ENCODE assay signal across 17 cellular contexts in genomic region chr4:76987685-76988084, GRCh38. TPM values are rescaled to one million over a fixed set of nuclear protein-coding genes. Genes with fewer than 3 reads are reported as not detected.
DNase-seq lines count a peak whose midpoint lies in the region; ATAC-seq and TF ChIP-seq lines count a peak whose summit lies in the region.
"Had no signal": no experiment of that assay in that cellular context is flagged by ENCODE, and none has a peak within 500 bp of the region (broad histone marks: within the 10 kb centered on the region; RNA-seq: fewer than 3 reads in every experiment).

No MANE protein-coding gene starts in this region.

- H3K27me3 Mint-ChIP-seq in T-helper 17 cell: no peaks in the 10 kb centered on the region

- no peak for TF ChIP-seq CTCF in fibroblast of villous mesenchyme (IDR thresholded peaks at IDR 0.05; ENCODE audit: insufficient read depth, low read depth, low read length)
- TF ChIP-seq CTCF in sigmoid colon (IDR thresholded peaks at IDR 0.05): no peak
- TF ChIP-seq CTCF in tibial nerve (IDR thresholded peaks at IDR 0.05): no peak

- H3K4me3 ChIP-seq in GM08714 (ENCODE audit: low read length) (peak overlapping the region; percentile 20; the same call in 1 of the 2 replicates), fibroblast of villous mesenchyme (ENCODE audit: low read depth, low read length) (peak overlapping the region; percentile 44), sigmoid colon (no peak overlapping the region), tibial nerve (no peak overlapping the region)

- no peaks in the 10 kb centered on the region for H3K9me3 ChIP-seq in T-helper 17 cell (ENCODE audit: control insufficient read depth, low read length, poor library complexity, severe bottlenecking)
- H3K9me3 ChIP-seq in sigmoid colon: no peaks in the 10 kb centered on the region
- H3K9me3 ChIP-seq in tibial nerve: no peaks in the 10 kb centered on the region
- H3K9me3 ChIP-seq: Caco-2 had no signal

- peaks cover 8 to 10% of the 10 kb centered on the region in 2 donors for H3K9me3 Mint-ChIP-seq in activated naive CD4-positive, alpha-beta T cell treated with anti-CD3 and anti-CD28 coated beads, Interleukin-2, amount 50 U/mL, for 72 hours

- ATAC-seq in T-helper 17 cell (no peak), GM21360 (IDR thresholded peaks at IDR 0.05; ENCODE audit: unreplicated experiment) (no peak), HG02610 (IDR thresholded peaks at IDR 0.05; ENCODE audit: unreplicated experiment) (no peak)
- ATAC-seq in activated naive CD4-positive, alpha-beta T cell treated with anti-CD3 and anti-CD28 coated beads, Interleukin-2, amount 50 U/mL, for 72 hours: no peak

- TF ChIP-seq EP300 in sigmoid colon (IDR thresholded peaks at IDR 0.05) (no peak), tibial nerve (IDR thresholded peaks at IDR 0.05) (no peak)

- H3K4me1 ChIP-seq in sigmoid colon (peaks cover 0 to 27% (median 17%) of the 10 kb centered on the region in 4 donors), tibial nerve (peaks cover 0 to 53% (median 22%) of the 10 kb centered on the region in 4 donors)

- 74 to 79% methylated on average over 4 of the region's 4 CpGs for WGBS in sigmoid colon, 2 donors
- WGBS in tibial nerve, 2 donors: 78 to 80% methylated on average over 4 of the region's 4 CpGs

- H3K27ac ChIP-seq in sigmoid colon (peak overlapping the region; percentile 37 to 72 (median 67)), tibial nerve (peak overlapping the region in 2 of 4 donors; percentile 37 to 85)
- H3K27ac ChIP-seq: epithelial cell of prostate, WERI-Rb-1 had no signal

- peaks cover 2% of the 10 kb centered on the region for H3K36me3 Mint-ChIP-seq in T-helper 17 cell (ENCODE audit: low read depth)
- H3K36me3 Mint-ChIP-seq in activated naive CD4-positive, alpha-beta T cell treated with anti-CD3 and anti-CD28 coated beads, Interleukin-2, amount 50 U/mL, for 72 hours: peaks cover 8 to 19% of the 10 kb centered on the region in 2 donors
- H3K36me3 Mint-ChIP-seq: stimulated activated effector memory CD8-positive, alpha-beta T cell treated with anti-CD3 and anti-CD28 coated beads, Interleukin-12 subunit alpha, Interleukin-12 subunit beta, amount 100 ng/mL, for 72 hours had no signal

- H3K27ac Mint-ChIP-seq in T-helper 17 cell: peak overlapping the region; percentile 51
- H3K27ac Mint-ChIP-seq in activated naive CD4-positive, alpha-beta T cell treated with anti-CD3 and anti-CD28 coated beads, Interleukin-2, amount 50 U/mL, for 72 hours: no peak overlapping the region
- H3K27ac Mint-ChIP-seq: activated T-cell treated with anti-CD3 and anti-CD28 coated beads, Interleukin-2, amount 50 U/mL, for 24 hours; stimulated activated effector memory CD8-positive, alpha-beta T cell treated with anti-CD3 and anti-CD28 coated beads, Interleukin-12 subunit alpha, Interleukin-12 subunit beta, amount 100 ng/mL, for 72 hours had no signal

- DNase-seq in T-helper 17 cell: no peak
- no peak for DNase-seq in fibroblast of villous mesenchyme (ENCODE audit: low read depth)
- no peak for DNase-seq in sigmoid colon
- no peak for DNase-seq in tibial nerve (ENCODE audit: low spot score in 2 of 2)
- DNase-seq in activated naive CD4-positive, alpha-beta T cell treated with anti-CD3 and anti-CD28 coated beads, Interleukin-2, amount 50 U/mL, for 72 hours (ENCODE audit: low spot score in 2 of 2): no peak
- DNase-seq: activated T-cell treated with anti-CD3 and anti-CD28 coated beads, Interleukin-2, amount 50 U/mL, for 24 hours; Caco-2; NCI-H1417 treated with DMSO at 0.1 percent for 48 hours; NCI-H774; nucleus accumbens; SHP77; WERI-Rb-1 had no signal

- no peaks in the 10 kb centered on the region for H3K27me3 ChIP-seq in sigmoid colon
- no peaks in the 10 kb centered on the region for H3K27me3 ChIP-seq in tibial nerve

- no peak for TF ChIP-seq POLR2A in sigmoid colon (IDR thresholded peaks at IDR 0.05)
- no peak for TF ChIP-seq POLR2A in tibial nerve (IDR thresholded peaks at IDR 0.05)

- intact Hi-C loops in sigmoid colon (cut with DNase I): no loop called here

- H3K4me1 Mint-ChIP-seq in T-helper 17 cell: peaks cover 55% of the 10 kb centered on the region

- no peak overlapping the region for H3K4me3 Mint-ChIP-seq in T-helper 17 cell
- H3K4me3 Mint-ChIP-seq: activated T-cell treated with anti-CD3 and anti-CD28 coated beads, Interleukin-2, amount 50 U/mL, for 24 hours; stimulated activated effector memory CD8-positive, alpha-beta T cell treated with anti-CD3 and anti-CD28 coated beads, Interleukin-12 subunit alpha, Interleukin-12 subunit beta, amount 100 ng/mL, for 72 hours had no signal

- H3K36me3 ChIP-seq in sigmoid colon (no peaks in the 10 kb centered on the region), tibial nerve (no peaks in the 10 kb centered on the region)
- H3K36me3 ChIP-seq: WERI-Rb-1 had no signal

RNA-seq across cellular contexts. Expression of gene SEPTIN11, which starts 38.1 kb away (rescaled TPM):
- total RNA-seq in T-helper 17 cell: 10 to 100 TPM; 21.4 to 40.3 TPM
- total RNA-seq in fibroblast of villous mesenchyme: 439 and 632 TPM in 2 replicates
- total RNA-seq in sigmoid colon: 100 to 1,000 TPM in 2 of 4 donors, 10 to 100 TPM in 2; 43.0 to 143 (median 107) TPM
- 10 to 100 TPM; 36.4 to 46.2 (median 46.0) TPM for polyA plus RNA-seq in sigmoid colon
- total RNA-seq in tibial nerve: 100 to 1,000 TPM; 111 to 205 (median 176) TPM
- 10 to 100 TPM; 20.6 to 23.2 TPM for total RNA-seq in activated naive CD4-positive, alpha-beta T cell treated with anti-CD3 and anti-CD28 coated beads, Interleukin-2, amount 50 U/mL, for 72 hours

Comparison
In these comparisons a context has a peak if more than half of its experiments do, and no peak if none do; other contexts are left out.
1. H3K4me3 ChIP-seq: peak in GM08714 (single experiment) and fibroblast of villous mesenchyme (single experiment); none in sigmoid colon (0 of 4) and tibial nerve (0 of 4).